Comparison of ENCODE assay signal across 8 cellular contexts in the genomic region with DNA sequence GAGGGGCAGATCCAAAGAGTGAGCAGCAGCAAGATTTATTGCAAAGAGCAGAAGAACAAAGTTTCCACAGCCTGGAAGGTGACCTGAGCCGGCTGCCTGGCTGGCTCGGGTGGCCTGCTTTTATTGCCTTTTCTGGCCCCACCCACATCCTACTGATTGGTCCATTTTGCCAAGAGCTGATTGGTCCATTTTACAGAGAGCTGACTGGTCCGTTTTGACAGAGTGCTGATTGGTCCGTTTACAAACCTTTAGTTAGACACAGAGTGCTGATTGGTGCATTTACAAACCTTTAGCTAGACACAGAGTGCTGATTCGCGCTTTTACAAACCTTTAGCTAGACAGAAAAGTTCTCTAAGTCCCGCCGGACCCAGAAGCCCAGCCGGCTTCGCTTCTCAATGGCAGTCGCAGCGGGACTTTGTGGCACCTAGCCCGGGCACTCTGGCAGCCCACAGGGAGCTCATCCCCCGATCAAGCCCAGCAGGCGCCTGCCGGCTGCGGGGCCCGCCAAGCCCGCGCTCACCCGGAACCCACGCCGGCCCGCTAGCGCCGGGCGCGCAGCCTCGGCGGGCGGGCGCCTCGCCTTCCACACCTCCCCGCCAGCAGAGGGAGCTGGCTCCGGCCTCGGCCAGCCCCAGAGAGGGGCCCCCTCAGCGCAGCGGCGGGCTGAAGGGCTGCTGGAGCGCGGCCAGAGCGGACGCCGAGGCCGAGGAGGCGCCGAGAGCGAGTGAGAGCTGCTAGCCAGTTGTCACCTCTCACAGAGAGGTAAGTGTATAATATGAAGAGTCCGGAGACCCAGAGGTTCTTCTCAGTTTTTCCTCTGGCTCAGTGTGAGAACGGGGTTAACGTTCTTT.
DNase-seq lines count a peak whose midpoint lies in the region; ATAC-seq and TF ChIP-seq lines count a peak whose summit lies in the region.

No MANE protein-coding gene starts in this region.

- TF ChIP-seq EP300 in tibial nerve (IDR thresholded peaks at IDR 0.05): no peak

- H3K4me3 ChIP-seq in astrocyte of the spinal cord (ENCODE audit: low read depth, low read length) (peak overlapping the region; percentile 33), tibial nerve (peak overlapping the region; percentile 11 to 44 (median 28))

- no peaks in the 10 kb centered on the region for H3K4me1 ChIP-seq in tibial nerve

- TF ChIP-seq POLR2A in tibial nerve (IDR thresholded peaks at IDR 0.05): no peak

- WGBS in tibial nerve, 2 donors: 46 to 47% methylated on average over 38 to 40 of the region's 51 CpGs

- TF ChIP-seq CTCF in astrocyte of the spinal cord (IDR thresholded peaks at IDR 0.05; ENCODE audit: low read depth, low read length) (peak; percentile 19), tibial nerve (IDR thresholded peaks at IDR 0.05) (peak in 2 of 5 experiments; percentile 11 to 44)

- in situ Hi-C loops in astrocyte of the spinal cord (cut with HindIII; ENCODE audit: low sequenced_read_pairs): no loop called here

- no peak overlapping the region for H3K27ac ChIP-seq in tibial nerve

- H3K9me3 ChIP-seq in tibial nerve: peaks cover 0 to 16% (median 0%) of the 10 kb centered on the region in 4 donors

- no peaks in the 10 kb centered on the region for H3K36me3 ChIP-seq in tibial nerve

- H3K27me3 ChIP-seq in tibial nerve: no peaks in the 10 kb centered on the region

- peak; percentile 46 to 79 (median 77) for DNase-seq in NCI-H1417 (lab: John Stamatoyannopoulos, UW)
- no peak for DNase-seq in NCI-H1417 treated with DMSO at 0.1 percent for 48 hours (lab: John Stamatoyannopoulos, UW)
- DNase-seq in astrocyte of the spinal cord (ENCODE audit: low read depth, low spot score): peak; percentile 14
- DNase-seq in left colon: peak; percentile 13 to 22
- no peak for DNase-seq in tibial nerve (ENCODE audit: low spot score in 2 of 2)
- DNase-seq in COR-L47 (lab: John Stamatoyannopoulos, UW): no peak
- no peak for DNase-seq in DMS153 treated with DMSO at 0.1 percent for 48 hours (lab: John Stamatoyannopoulos, UW; ENCODE audit: unreplicated experiment)

- intact Hi-C loops in left colon (cut with DNase I, micrococcal nuclease): no loop called here

- ATAC-seq in left colon (no peak), GM21717 (IDR thresholded peaks at IDR 0.05; ENCODE audit: unreplicated experiment) (no peak)

Comparison
In these comparisons a context has a peak if more than half of its experiments do, and no peak if none do; other contexts are left out.
1. DNase-seq: peak in NCI-H1417 (3 of 3), astrocyte of the spinal cord (single experiment) and left colon (2 of 2); none in NCI-H1417 treated with DMSO at 0.1 percent for 48 hours (single experiment), tibial nerve (0 of 2), COR-L47 (single experiment) and DMS153 treated with DMSO at 0.1 percent for 48 hours (single experiment).